In the genomic region with DNA sequence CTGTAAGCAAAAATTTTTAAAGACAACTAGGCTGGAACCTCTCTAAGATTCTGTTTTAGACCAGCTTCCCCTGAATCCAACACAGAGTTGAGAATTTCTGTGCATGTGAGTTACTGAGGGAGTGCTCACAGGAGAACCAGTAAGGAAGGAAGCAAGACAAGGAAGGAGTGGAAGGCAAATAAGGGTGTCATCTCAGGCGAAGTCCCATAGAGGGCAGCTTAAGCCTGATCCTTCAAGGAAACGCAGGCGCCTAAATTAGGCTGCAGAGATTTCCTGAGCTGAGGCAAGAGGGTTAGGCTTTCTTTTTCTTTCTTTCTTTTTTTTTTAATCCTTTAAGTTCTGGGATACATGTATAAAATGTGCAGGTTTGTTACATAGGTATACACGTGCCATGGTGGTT, we compare ENCODE assay signal across 9 cellular contexts. TPM values are rescaled to one million over a fixed set of nuclear protein-coding genes. Genes with fewer than 3 reads are reported as not detected.
A peak's percentile ranks its signal among the peaks of the same experiment; 100 is the strongest.
DNase-seq lines count a peak whose midpoint lies in the region; FAIRE-seq and TF ChIP-seq lines count a peak whose summit lies in the region.
"Had no signal": no experiment of that assay in that cellular context is flagged by ENCODE, and none has a peak within 500 bp of the region (broad histone marks: within the 10 kb centered on the region; RNA-seq: fewer than 3 reads in every experiment).

No MANE protein-coding gene starts in this region.

- CTCF ChIA-PET in activated naive CD4-positive, alpha-beta T cell treated with anti-CD3 and anti-CD28 coated beads for 36 hours (lab: Charles Lee) = no interaction called here

- H3K36me3 Mint-ChIP-seq in activated naive CD4-positive, alpha-beta T cell treated with anti-CD3 and anti-CD28 coated beads for 36 hours (ENCODE audit: low read depth) = no peaks in the 10 kb centered on the region

- H3K27ac Mint-ChIP-seq in activated naive CD4-positive, alpha-beta T cell treated with anti-CD3 and anti-CD28 coated beads for 36 hours = no peak overlapping the region

- no peak overlapping the region for H3K4me3 Mint-ChIP-seq in activated naive CD4-positive, alpha-beta T cell treated with anti-CD3 and anti-CD28 coated beads for 36 hours

- FAIRE-seq in kidney (lab: Jason Lieb, UNC) = no peak

- no peaks in the 10 kb centered on the region for H3K4me1 ChIP-seq in kidney (ENCODE audit: control insufficient read depth in 1 of 2, insufficient read depth in 1 of 2, low read depth in 1 of 2, low read length in 2 of 2)

- in situ Hi-C loops in astrocyte of the cerebellum (cut with HindIII; ENCODE audit: low sequenced_read_pairs) = no loop called here

- intact Hi-C loops in kidney (cut with DNase I) = no loop called here
- intact Hi-C loops in activated naive CD4-positive, alpha-beta T cell treated with anti-CD3 and anti-CD28 coated beads for 36 hours (cut with micrococcal nuclease) = no loop called here

- H3K9me3 ChIP-seq in kidney (ENCODE audit: control insufficient read depth in 1 of 2, low read length in 2 of 2) = no peaks in the 10 kb centered on the region

- TF ChIP-seq CTCF in HFF-Myc (IDR thresholded peaks at IDR 0.05; ENCODE audit: low read depth, low read length, missing control alignments) (peak; percentile 6), astrocyte of the cerebellum (IDR thresholded peaks at IDR 0.05; ENCODE audit: low read depth, low read length, missing control alignments) (peak; percentile 67), kidney (IDR thresholded peaks at IDR 0.05; ENCODE audit: borderline replicate concordance, extremely low read depth, insufficient read depth) (peak; percentile 28)

- DNase-seq in AG08396 (ENCODE audit: low spot score) = peak; percentile 29
- DNase-seq in HFF-Myc (ENCODE audit: extremely low read depth, low read depth) = peak; percentile 12
- DNase-seq in astrocyte of the cerebellum (ENCODE audit: low read depth) = peak; percentile 55
- DNase-seq in kidney = no peak
- DNase-seq in NCI-H2029 (lab: John Stamatoyannopoulos, UW) = no peak
- no peak for DNase-seq in activated naive CD4-positive, alpha-beta T cell treated with Interleukin-2 at 50 U/mL for 16 hours
- DNase-seq in activated naive CD4-positive, alpha-beta T cell treated with anti-CD3 and anti-CD28 coated beads for 36 hours = no peak
- no peak for DNase-seq in kidney glomerular epithelial cell (lab: John Stamatoyannopoulos, UW)

- H3K9ac ChIP-seq in kidney (ENCODE audit: low read length in 2 of 2) = no peak overlapping the region

- peaks cover 3% of the 10 kb centered on the region for H3K27me3 Mint-ChIP-seq in activated naive CD4-positive, alpha-beta T cell treated with anti-CD3 and anti-CD28 coated beads for 36 hours (ENCODE audit: low read depth)

- H3K9me3 Mint-ChIP-seq in activated naive CD4-positive, alpha-beta T cell treated with anti-CD3 and anti-CD28 coated beads for 36 hours = peaks cover 6% of the 10 kb centered on the region

- no peak overlapping the region for H3K27ac ChIP-seq in kidney (ENCODE audit: low read depth in 2 of 2, low read length in 2 of 2)

- H3K4me3 ChIP-seq in HFF-Myc (replicated peaks; ENCODE audit: low read depth, low read length) (no peak overlapping the region), astrocyte of the cerebellum (ENCODE audit: low read depth, low read length) (no peak overlapping the region), kidney (ENCODE audit: low read length in 2 of 2) (no peak overlapping the region)

- H3K4me1 Mint-ChIP-seq in activated naive CD4-positive, alpha-beta T cell treated with anti-CD3 and anti-CD28 coated beads for 36 hours (ENCODE audit: low read depth) = no peaks in the 10 kb centered on the region

- H3K36me3 ChIP-seq in kidney (ENCODE audit: control insufficient read depth in 1 of 2, insufficient read depth in 2 of 2, low read length in 2 of 2) = no peaks in the 10 kb centered on the region

RNA-seq across cellular contexts. Expression of a gene that starts 36.2 kb away (rescaled TPM):
- 0.25 TPM for total RNA-seq in kidney
- polyA plus RNA-seq in kidney (ENCODE audit: insufficient read depth, low read depth, low replicate concordance) = not detected
- not detected for total RNA-seq in activated naive CD4-positive, alpha-beta T cell treated with anti-CD3 and anti-CD28 coated beads for 36 hours
- total RNA-seq: T-helper 1 cell treated with Interleukin-12 subunit alpha and Interleukin-12 subunit beta and Interleukin-4 antibody, amounts not matched to agents 30 ng/mL and 1 ng/mL, for 36 hours had no signal

Comparison
In these comparisons a context has a peak if more than half of its experiments do, and no peak if none do; other contexts are left out.
1. DNase-seq: peak in AG08396 (single experiment), HFF-Myc (single experiment) and astrocyte of the cerebellum (single experiment); none in kidney (single experiment), NCI-H2029 (single experiment), activated naive CD4-positive, alpha-beta T cell treated with Interleukin-2 at 50 U/mL for 16 hours (single experiment), activated naive CD4-positive, alpha-beta T cell treated with anti-CD3 and anti-CD28 coated beads for 36 hours (single experiment) and kidney glomerular epithelial cell (single experiment).
2. CTCF ChIP-seq: peak in every context shown above with its lines; median percentile 67 in astrocyte of the cerebellum; 28 in kidney; 6 in HFF-Myc.